Comparison of ENCODE assay signal across 11 cellular contexts in the genomic region with DNA sequence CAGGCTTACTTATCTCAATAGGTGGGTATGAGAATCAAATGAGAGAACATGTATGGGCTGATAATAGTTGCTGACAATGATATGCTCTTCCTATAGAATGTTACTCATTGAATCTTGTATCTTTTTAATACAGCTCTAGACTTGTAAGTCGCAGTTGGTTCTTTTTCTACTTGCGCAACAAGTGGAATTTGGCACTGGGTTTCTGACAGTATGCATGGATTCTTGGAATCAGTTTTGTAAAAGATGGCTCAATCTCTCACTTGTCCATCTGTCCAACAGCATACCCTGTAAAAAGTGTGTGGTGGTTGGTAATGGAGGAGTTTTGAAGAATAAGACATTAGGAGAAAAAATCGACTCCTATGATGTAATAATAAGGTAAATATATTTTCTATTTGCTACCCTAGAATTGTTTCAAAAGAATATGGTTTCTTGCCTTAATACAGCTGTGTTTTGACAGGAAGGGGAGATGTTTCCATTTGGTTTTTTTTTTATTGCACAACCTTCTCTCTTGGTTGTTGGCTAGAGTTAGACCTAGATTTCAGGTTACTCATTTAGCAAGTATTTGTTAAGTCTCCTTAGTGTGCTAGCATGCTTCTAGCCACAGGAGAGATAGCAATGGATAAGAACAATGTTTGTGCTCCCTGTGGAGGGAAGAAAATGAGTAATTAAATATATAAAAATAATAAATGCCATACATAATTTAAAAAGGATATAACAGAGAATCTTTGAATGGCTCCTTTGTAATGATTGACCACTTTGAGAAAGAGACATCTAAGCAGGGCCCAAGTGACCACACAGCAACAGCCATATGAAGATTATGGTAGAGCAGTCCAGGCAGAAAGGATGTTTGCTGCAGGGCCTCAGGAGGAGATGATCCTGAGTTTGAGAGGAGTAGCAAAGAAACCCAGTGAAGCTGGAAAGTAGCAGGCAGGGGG. TPM values are rescaled to one million over a fixed set of nuclear protein-coding genes. Genes with fewer than 3 reads are reported as not detected.
DNase-seq lines count a peak whose midpoint lies in the region; ATAC-seq and TF ChIP-seq lines count a peak whose summit lies in the region.
"Had no signal": no experiment of that assay in that cellular context is flagged by ENCODE, and none has a peak within 500 bp of the region (broad histone marks: within the 10 kb centered on the region; RNA-seq: fewer than 3 reads in every experiment).

No MANE protein-coding gene starts in this region.

- no peak overlapping the region for H3K9ac ChIP-seq in PC-3 (ENCODE audit: low read length)
- no peak overlapping the region for H3K9ac ChIP-seq in trophoblast cell (ENCODE audit: low read length)

- WGBS in trophoblast cell (ENCODE audit: extremely low coverage, insufficient coverage, insufficient read length), result no CpG with 5 or more reads among the region's 3 CpGs

- no peak for TF ChIP-seq CTCF in PC-3 (conservative IDR thresholded peaks at IDR 0.05; ENCODE audit: low read depth, low read length)

- H2AFZ ChIP-seq in PC-3 (ENCODE audit: low read length), result no peak overlapping the region
- no peak overlapping the region for H2AFZ ChIP-seq in trophoblast cell (ENCODE audit: insufficient read depth, low read length, poor library complexity)

- no peaks in the 10 kb centered on the region for H4K20me1 ChIP-seq in PC-3 (ENCODE audit: low read length)

- no peaks in the 10 kb centered on the region for H3K79me1 ChIP-seq in trophoblast cell (ENCODE audit: low read length)

- H3K4me1 ChIP-seq in PC-3 (ENCODE audit: insufficient read depth, low read length), result peaks cover 14% of the 10 kb centered on the region
- peaks cover 2 to 3% of the 10 kb centered on the region in 2 experiments for H3K4me1 ChIP-seq in trophoblast cell (ENCODE audit: control insufficient read depth in 1 of 2, insufficient read depth in 2 of 2, low read length in 2 of 2)

- H3K27me3 ChIP-seq in PC-3 (ENCODE audit: low read length) (no peaks in the 10 kb centered on the region), trophoblast cell (ENCODE audit: insufficient read depth, low read length) (no peaks in the 10 kb centered on the region)

- no peak overlapping the region for H3K18ac ChIP-seq in trophoblast cell (ENCODE audit: low read length)

- peak; percentile 68 for ATAC-seq in PC-3
- ATAC-seq in HG03097 (IDR thresholded peaks at IDR 0.05; ENCODE audit: low FRiP score, unreplicated experiment), result no peak
- ATAC-seq in HG03565 (IDR thresholded peaks at IDR 0.05; ENCODE audit: unreplicated experiment), result no peak

- H3K4ac ChIP-seq in trophoblast cell (ENCODE audit: low read depth, low read length), result no peak overlapping the region

- H3K4me3 ChIP-seq in PC-3 (ENCODE audit: low read length), result no peak overlapping the region
- no peak overlapping the region for H3K4me3 ChIP-seq in trophoblast cell (ENCODE audit: low read depth, low read length)

- H3F3A ChIP-seq in PC-3 (ENCODE audit: low read length, unreplicated experiment), result no peaks in the 10 kb centered on the region

- H3K79me2 ChIP-seq in PC-3 (ENCODE audit: low read length), result no peaks in the 10 kb centered on the region
- no peaks in the 10 kb centered on the region for H3K79me2 ChIP-seq in trophoblast cell (ENCODE audit: control insufficient read depth, insufficient read depth, low read length, poor library complexity)

- no peak overlapping the region for H4K8ac ChIP-seq in trophoblast cell (ENCODE audit: low read depth, low read length)

- H2BK5ac ChIP-seq in trophoblast cell (ENCODE audit: low read depth, low read length, poor library complexity), result no peak overlapping the region

- intact Hi-C loops in PC-3 (cut with micrococcal nuclease), result no loop called here
- intact Hi-C loops in head of caudate nucleus (cut with DNase I), result no loop called here

- H3K27ac ChIP-seq in PC-3 (ENCODE audit: low read length) (no peak overlapping the region), trophoblast cell (ENCODE audit: low read depth, low read length) (peak overlapping the region; percentile 0)

- H3K23ac ChIP-seq in trophoblast cell (ENCODE audit: low read length), result no peak overlapping the region

- H4K12ac ChIP-seq in trophoblast cell (ENCODE audit: low read depth, low read length), result no peak overlapping the region

- no peaks in the 10 kb centered on the region for H3K9me3 ChIP-seq in PC-3 (ENCODE audit: low read length)
- H3K9me3 ChIP-seq in trophoblast cell (ENCODE audit: insufficient read depth, low read depth, low read length), result no peaks in the 10 kb centered on the region

- H2AK5ac ChIP-seq in trophoblast cell (ENCODE audit: low read length), result no peak overlapping the region

- no peaks in the 10 kb centered on the region for H3K9me2 ChIP-seq in PC-3 (replicated peaks; ENCODE audit: low read length)

- H3K4me2 ChIP-seq in PC-3 (ENCODE audit: low read length) (peak overlapping the region; percentile 19; the same call in 1 of the 2 replicates), trophoblast cell (ENCODE audit: low read length) (no peak overlapping the region)

- POLR2A ChIA-PET in PC-3 (lab: Charles Lee; ENCODE audit: unreplicated experiment), result no interaction called here

- H2BK120ac ChIP-seq in trophoblast cell (ENCODE audit: insufficient read depth, low read length, poor library complexity), result no peak overlapping the region

- no peak overlapping the region for H3K14ac ChIP-seq in trophoblast cell (ENCODE audit: low read length)

- DNase-seq in Daoy (ENCODE audit: low read depth) (peak; percentile 36), PC-3 (peak; percentile 73), fibroblast of gingiva (ENCODE audit: low read depth) (peak; percentile 81), trophoblast cell (peak; percentile 29 to 86), head of caudate nucleus (no peak), NK-92 (lab: John Stamatoyannopoulos, UW; ENCODE audit: unreplicated experiment) (no peak)
- DNase-seq: activated CD8-positive, alpha-beta memory T cell treated with anti-CD3 and anti-CD28 coated beads, Interleukin-2, amount 50 U/mL, for 48 hours; effector CD4-positive, alpha-beta T cell; NCI-H1436 had no signal

- no peak overlapping the region for H2BK12ac ChIP-seq in trophoblast cell (ENCODE audit: low read length)

- H3K36me3 ChIP-seq in PC-3 (ENCODE audit: low read depth, low read length), result no peaks in the 10 kb centered on the region; the same call in 1 of the 2 replicates
- H3K36me3 ChIP-seq in trophoblast cell (ENCODE audit: control insufficient read depth in 1 of 2, insufficient read depth in 2 of 2, low read length in 2 of 2), result peaks cover 0 to 2% of the 10 kb centered on the region in 2 experiments

- CTCF ChIA-PET in PC-3 (lab: Charles Lee), result no interaction called here

- H4K91ac ChIP-seq in trophoblast cell (ENCODE audit: low read depth, low read length), result no peak overlapping the region

- no TSS peak for BruUV-seq in PC-3 (replicated peaks; lab: Mats Ljungman, UMichigan)

RNA-seq across cellular contexts. Expression of gene ST3GAL6, which starts 21.8 kb away (rescaled TPM):
- total RNA-seq in Daoy (2014; rRNA removed; shearing (Covaris generic)), result 1.2 and 3.4 TPM in 2 replicates
- 7.3 and 11.5 TPM in 2 replicates for total RNA-seq in PC-3 (2014; rRNA removed)
- polyA plus RNA-seq in trophoblast cell (2013), result 8.0 and 8.2 TPM in 2 replicates

Comparison
In these comparisons a context has a peak if more than half of its experiments do, and no peak if none do; other contexts are left out.
1. DNase-seq: peak in Daoy (single experiment), PC-3 (single experiment), fibroblast of gingiva (single experiment) and trophoblast cell (2 of 2); none in head of caudate nucleus (0 of 42) and NK-92 (single experiment).